Comparison of ENCODE assay signal across 8 cellular contexts in genomic region chr22:23071163-23072034, GRCh38. TPM values are rescaled to one million over a fixed set of nuclear protein-coding genes. Genes with fewer than 3 reads are reported as not detected.
DNase-seq lines count a peak whose midpoint lies in the region; ATAC-seq and TF ChIP-seq lines count a peak whose summit lies in the region.

No MANE protein-coding gene starts in this region.

- H3K27me3 ChIP-seq in testis: no peaks in the 10 kb centered on the region

- ATAC-seq in activated naive CD8-positive, alpha-beta T cell treated with anti-CD3 and anti-CD28 coated beads, Interleukin-2, amount 50 U/mL, for 24 hours: no peak
- ATAC-seq in memory B cell (ENCODE audit: low read depth) (no peak), HG03025 (IDR thresholded peaks at IDR 0.05; ENCODE audit: low FRiP score, unreplicated experiment) (no peak), HG02884 (IDR thresholded peaks at IDR 0.05; ENCODE audit: unreplicated experiment) (no peak)

- 68 to 72% methylated on average over 15 to 32 of the region's 32 CpGs for WGBS in testis, 2 donors

- intact Hi-C loops in activated CD4-positive, alpha-beta T cell treated with anti-CD3 and anti-CD28 coated beads, Interleukin-2, amount 10 ng/mL, durations not matched to agents 24 days and 14 days (cut with micrococcal nuclease): no loop called here
- intact Hi-C loops in testis (cut with DNase I; ENCODE audit: low total_unique reads): no loop called here

- no peaks in the 10 kb centered on the region for H3K36me3 ChIP-seq in testis (ENCODE audit: low read depth, missing control alignments)

- peak overlapping the region in 1 of 2 donors; percentile 24 for H3K27ac ChIP-seq in testis

- no peaks in the 10 kb centered on the region for H3K36me3 Mint-ChIP-seq in activated CD4-positive, alpha-beta T cell treated with anti-CD3 and anti-CD28 coated beads, Interleukin-2, amount 10 ng/mL, durations not matched to agents 24 days and 14 days (ENCODE audit: low read depth)
- no peaks in the 10 kb centered on the region for H3K36me3 Mint-ChIP-seq in activated naive CD8-positive, alpha-beta T cell treated with anti-CD3 and anti-CD28 coated beads, Interleukin-2, amount 50 U/mL, for 24 hours (ENCODE audit: low read depth)
- no peaks in the 10 kb centered on the region for H3K36me3 Mint-ChIP-seq in memory B cell

- no peak for TF ChIP-seq POLR2A in testis (IDR thresholded peaks at IDR 0.05)

- H3K4me3 Mint-ChIP-seq in activated CD4-positive, alpha-beta T cell treated with anti-CD3 and anti-CD28 coated beads, Interleukin-2, amount 10 ng/mL, durations not matched to agents 24 days and 14 days: peak overlapping the region; percentile 72
- peak overlapping the region; percentile 61 for H3K4me3 Mint-ChIP-seq in activated naive CD8-positive, alpha-beta T cell treated with anti-CD3 and anti-CD28 coated beads, Interleukin-2, amount 50 U/mL, for 24 hours
- H3K4me3 Mint-ChIP-seq in memory B cell: peak overlapping the region; percentile 75

- peaks cover 13% of the 10 kb centered on the region for H3K4me1 ChIP-seq in testis

- no peaks in the 10 kb centered on the region for H3K9me3 ChIP-seq in testis

- TF ChIP-seq CTCF in testis (IDR thresholded peaks at IDR 0.05): no peak

- peaks cover 6% of the 10 kb centered on the region for H3K4me1 Mint-ChIP-seq in activated CD4-positive, alpha-beta T cell treated with anti-CD3 and anti-CD28 coated beads, Interleukin-2, amount 10 ng/mL, durations not matched to agents 24 days and 14 days
- peaks cover 14% of the 10 kb centered on the region for H3K4me1 Mint-ChIP-seq in activated naive CD8-positive, alpha-beta T cell treated with anti-CD3 and anti-CD28 coated beads, Interleukin-2, amount 50 U/mL, for 24 hours
- H3K4me1 Mint-ChIP-seq in memory B cell: peaks cover 23% of the 10 kb centered on the region

- no peak for DNase-seq in activated CD4-positive, alpha-beta T cell treated with anti-CD3 and anti-CD28 coated beads, Interleukin-2, amount 10 ng/mL, durations not matched to agents 24 days and 14 days
- no peak for DNase-seq in activated CD4-positive, alpha-beta T cell treated with anti-CD3 and anti-CD28 coated beads, Interleukin-2, amount 50 U/mL, for 1 hour
- DNase-seq in activated naive CD8-positive, alpha-beta T cell treated with anti-CD3 and anti-CD28 coated beads, Interleukin-2, amount 50 U/mL, for 24 hours: no peak
- no peak for DNase-seq in memory B cell (ENCODE audit: low spot score in 2 of 2)
- DNase-seq in testis: no peak
- DNase-seq in ACHN: no peak

- in situ Hi-C loops in ACHN (cut with HindIII; ENCODE audit: low pct_ligation_motif_present, low pct_unique_long_range_greater_than_20kb, low sequenced_read_pairs): no loop called here

- peak overlapping the region; percentile 58 to 63 for H3K4me3 ChIP-seq in testis

- peaks cover 50% of the 10 kb centered on the region for H3K27me3 Mint-ChIP-seq in activated CD4-positive, alpha-beta T cell treated with anti-CD3 and anti-CD28 coated beads, Interleukin-2, amount 10 ng/mL, durations not matched to agents 24 days and 14 days
- H3K27me3 Mint-ChIP-seq in activated naive CD8-positive, alpha-beta T cell treated with anti-CD3 and anti-CD28 coated beads, Interleukin-2, amount 50 U/mL, for 24 hours: peaks cover 27% of the 10 kb centered on the region
- peaks cover 7% of the 10 kb centered on the region for H3K27me3 Mint-ChIP-seq in memory B cell

- H3K9me3 Mint-ChIP-seq in activated CD4-positive, alpha-beta T cell treated with anti-CD3 and anti-CD28 coated beads, Interleukin-2, amount 10 ng/mL, durations not matched to agents 24 days and 14 days: no peaks in the 10 kb centered on the region
- no peaks in the 10 kb centered on the region for H3K9me3 Mint-ChIP-seq in activated naive CD8-positive, alpha-beta T cell treated with anti-CD3 and anti-CD28 coated beads, Interleukin-2, amount 50 U/mL, for 24 hours
- H3K9me3 Mint-ChIP-seq in memory B cell: no peaks in the 10 kb centered on the region

- H3K27ac Mint-ChIP-seq in activated CD4-positive, alpha-beta T cell treated with anti-CD3 and anti-CD28 coated beads, Interleukin-2, amount 10 ng/mL, durations not matched to agents 24 days and 14 days: no peak overlapping the region
- no peak overlapping the region for H3K27ac Mint-ChIP-seq in activated naive CD8-positive, alpha-beta T cell treated with anti-CD3 and anti-CD28 coated beads, Interleukin-2, amount 50 U/mL, for 24 hours
- H3K27ac Mint-ChIP-seq in memory B cell: no peak overlapping the region

RNA-seq across cellular contexts. Expression of gene GNAZ, which starts 1.1 kb away (rescaled TPM):
- 0.51 and 0.83 TPM in 2 replicates for total RNA-seq in activated CD4-positive, alpha-beta T cell treated with anti-CD3 and anti-CD28 coated beads, Interleukin-2, amount 10 ng/mL, durations not matched to agents 24 days and 14 days
- total RNA-seq in testis: 10 to 100 TPM; 15.1 to 20.2 TPM
- 13.7 TPM for polyA plus RNA-seq in testis (ENCODE audit: insufficient read depth, low read depth, low replicate concordance)
